ENCODE assay signal across 14 cellular contexts in the genomic region with DNA sequence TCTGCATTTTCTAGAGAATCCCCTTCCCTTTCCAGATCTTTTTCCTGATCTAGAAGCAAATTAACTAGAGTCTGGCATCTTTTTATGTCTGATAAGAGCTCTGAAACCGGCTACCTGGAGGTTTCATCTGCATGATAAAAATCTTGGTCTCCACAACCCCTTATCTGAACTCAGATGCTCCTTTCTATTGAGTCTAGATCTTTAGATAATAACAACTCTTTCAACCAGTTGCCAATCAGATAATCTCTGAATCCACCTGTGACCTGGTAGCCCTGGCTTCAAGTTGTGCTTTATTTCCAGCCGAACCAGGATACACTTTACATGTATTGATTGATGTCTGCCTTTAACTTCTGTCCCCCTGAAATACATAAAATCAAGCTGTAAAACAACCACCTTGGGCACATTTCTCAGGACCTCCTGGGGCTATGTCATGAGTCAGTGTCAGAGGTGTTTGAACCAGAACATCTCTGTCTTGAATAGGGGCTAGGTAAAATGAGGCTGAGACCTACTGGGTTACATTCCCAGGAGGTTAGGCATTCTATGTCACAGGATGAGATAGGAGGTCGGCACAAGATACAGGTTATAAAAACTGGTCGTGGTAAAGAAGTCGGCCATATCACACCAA. TPM values are rescaled to one million over a fixed set of nuclear protein-coding genes. Genes with fewer than 3 reads are reported as not detected.
DNase-seq lines count a peak whose midpoint lies in the region; ATAC-seq and TF ChIP-seq lines count a peak whose summit lies in the region.
"Had no signal": no experiment of that assay in that cellular context is flagged by ENCODE, and none has a peak within 500 bp of the region (broad histone marks: within the 10 kb centered on the region; RNA-seq: fewer than 3 reads in every experiment).

No MANE protein-coding gene starts in this region.

- DNase-seq in GM23338 (ENCODE audit: low spot score) (peak; percentile 10), LNCaP clone FGC (ENCODE audit: low read depth) (peak; percentile 67), iPS DF 6.9 (ENCODE audit: low read depth, low spot score) (no peak), DMS153 treated with DMSO at 0.1 percent for 48 hours (lab: John Stamatoyannopoulos, UW; ENCODE audit: unreplicated experiment) (no peak), NCI-H187 treated with DMSO at 0.1 percent for 48 hours (lab: John Stamatoyannopoulos, UW) (no peak), NOMO-1 treated with dmso at 0.1 percent for 144 hours (lab: John Stamatoyannopoulos, UW; ENCODE audit: unreplicated experiment) (no peak)
- no peak for DNase-seq in activated CD4-positive, CD25-positive, alpha-beta regulatory T cell treated with anti-CD3 and anti-CD28 coated beads, Interleukin-2, amount 50 U/mL, for 72 hours
- DNase-seq: NCI-H1417, NCI-H2029, NCI-H2171 treated with DMSO at 0.1 percent for 48 hours, RPMI8226, SJCRH30 had no signal

- TF ChIP-seq CTCF in GM23338 (conservative IDR thresholded peaks at IDR 0.05; ENCODE audit: low read depth in 2 of 2) (no peak), LNCaP clone FGC (IDR thresholded peaks at IDR 0.05; ENCODE audit: control insufficient read depth, extremely low read depth, insufficient read depth) (no peak), neutrophil (IDR thresholded peaks at IDR 0.05) (no peak)

- H3K9me3 Mint-ChIP-seq in GM23338, result peaks cover 18% of the 10 kb centered on the region; the same call in 2 of the 3 replicates

- no peaks in the 10 kb centered on the region for H3K9me3 ChIP-seq in iPS DF 6.9 (ENCODE audit: control insufficient read depth, insufficient read depth, low read length)
- no peaks in the 10 kb centered on the region for H3K9me3 ChIP-seq in neutrophil
- H3K9me3 ChIP-seq: SJCRH30 had no signal

- no CpG with 5 or more reads among the region's 5 CpGs for WGBS in iPS DF 6.9 (ENCODE audit: insufficient coverage, insufficient read length)

- H3K36me3 ChIP-seq in GM23338 (ENCODE audit: insufficient read depth) (0 out of 2 replicates have a peak, but pooled peaks cover 4% of the 10 kb centered on the region), iPS DF 6.9 (ENCODE audit: control insufficient read depth, insufficient read depth, low read length) (no peaks in the 10 kb centered on the region; the same call in 1 of the 2 replicates), neutrophil (no peaks in the 10 kb centered on the region)
- H3K36me3 ChIP-seq: SJCRH30 had no signal

- H3K4me3 ChIP-seq in GM23338 (peak overlapping the region; percentile 3; the same call in 1 of the 2 replicates), LNCaP clone FGC (ENCODE audit: low read depth, low read length) (no peak overlapping the region), iPS DF 6.9 (ENCODE audit: low read length) (no peak overlapping the region), neutrophil (ENCODE audit: low read depth in 1 of 2, low read length in 1 of 2) (no peak overlapping the region)
- H3K4me3 ChIP-seq: SJCRH30 had no signal

- no peaks in the 10 kb centered on the region for H3K27me3 Mint-ChIP-seq in GM23338 (ENCODE audit: insufficient read depth, low read depth, poor library complexity)

- H3K36me3 Mint-ChIP-seq in GM23338 (ENCODE audit: low read depth), result peaks cover 36% of the 10 kb centered on the region

- no peak overlapping the region; the same call in 2 of the 3 replicates for H3K4me3 Mint-ChIP-seq in GM23338

- no peaks in the 10 kb centered on the region for H3K27me3 ChIP-seq in GM23338 (ENCODE audit: insufficient read depth)
- H3K27me3 ChIP-seq in iPS DF 6.9 (ENCODE audit: control insufficient read depth, insufficient read depth, low read length), result no peaks in the 10 kb centered on the region
- H3K27me3 ChIP-seq in neutrophil, result no peaks in the 10 kb centered on the region
- H3K27me3 ChIP-seq: SJCRH30 had no signal

- peak overlapping the region; percentile 92 for H3K27ac ChIP-seq in GM23338 (ENCODE audit: low read depth)
- peak overlapping the region; percentile 68 for H3K27ac ChIP-seq in iPS DF 6.9 (ENCODE audit: low read length)
- H3K27ac ChIP-seq in neutrophil, result peak overlapping the region; percentile 58
- H3K27ac ChIP-seq: HL-60, SJCRH30 had no signal

- H3K4me1 Mint-ChIP-seq in GM23338, result peaks cover 42% of the 10 kb centered on the region

- no peaks in the 10 kb centered on the region for H3F3A ChIP-seq in GM23338 (replicated peaks; ENCODE audit: low read depth)

- H4K20me1 ChIP-seq in GM23338 (replicated peaks; ENCODE audit: insufficient read depth), result no peaks in the 10 kb centered on the region

- 0 out of 2 replicates have a peak, but pooled peaks cover 3% of the 10 kb centered on the region for H3K9me2 ChIP-seq in GM23338 (ENCODE audit: insufficient read depth)

- H3K4me2 ChIP-seq in GM23338, result peak overlapping the region; percentile 4; the same call in 1 of the 2 replicates

- H3K27ac Mint-ChIP-seq in GM23338, result peak overlapping the region; percentile 92

- peak; percentile 23; the same call in 2 of the 3 replicates for ATAC-seq in GM23338

- H3K79me2 ChIP-seq in GM23338 (replicated peaks; ENCODE audit: insufficient read depth), result peaks cover 58% of the 10 kb centered on the region

- no peak overlapping the region for H2AFZ ChIP-seq in GM23338

- H3K4me1 ChIP-seq in GM23338 (ENCODE audit: insufficient read depth), result peaks cover 27% of the 10 kb centered on the region
- H3K4me1 ChIP-seq in iPS DF 6.9 (ENCODE audit: control insufficient read depth, insufficient read depth, low read length), result peaks cover 6% of the 10 kb centered on the region; the same call in 1 of the 2 replicates
- H3K4me1 ChIP-seq in neutrophil (ENCODE audit: control insufficient read depth in 1 of 2, insufficient read depth in 1 of 2, low read depth in 1 of 2, low read length in 1 of 2), result peaks cover 18 to 26% of the 10 kb centered on the region in 2 experiments
- H3K4me1 ChIP-seq: SJCRH30 had no signal

TF ChIP-seq in GM23338, 12 proteins besides CTCF, POLR2A, EP300 and RAD21 (continues in another document):
- no peak for TF ChIP-seq REST (IDR thresholded peaks at IDR 0.05; ENCODE audit: unreplicated experiment)
- TF ChIP-seq NANOG (IDR thresholded peaks at IDR 0.05; ENCODE audit: borderline replicate concordance), result no peak

RNA-seq across cellular contexts. Expression of gene RALBP1, which starts 20.7 kb away (rescaled TPM):
- 64.9 and 80.9 TPM in 2 replicates for total RNA-seq in GM23338 (2014; rRNA removed; shearing (Covaris generic))
- 102 and 103 TPM in 2 replicates for polyA plus RNA-seq in GM23338 (2016; fragmentation: Nextera tagmentation; extraction: Ambion mirVana)

Comparison
In these comparisons a context has a peak if more than half of its experiments do, and no peak if none do; other contexts are left out.
1. DNase-seq: peak in GM23338 (single experiment) and LNCaP clone FGC (single experiment); none in iPS DF 6.9 (single experiment), DMS153 treated with DMSO at 0.1 percent for 48 hours (single experiment), NCI-H187 treated with DMSO at 0.1 percent for 48 hours (single experiment), activated CD4-positive, CD25-positive, alpha-beta regulatory T cell treated with anti-CD3 and anti-CD28 coated beads, Interleukin-2, amount 50 U/mL, for 72 hours (single experiment) and NOMO-1 treated with dmso at 0.1 percent for 144 hours (single experiment).
2. Peak in every context shown above with its lines, with median percentiles within 50 percentile points of each other: H3K27ac ChIP-seq.